ENCODE assay signal across 15 cellular contexts in the genomic region with DNA sequence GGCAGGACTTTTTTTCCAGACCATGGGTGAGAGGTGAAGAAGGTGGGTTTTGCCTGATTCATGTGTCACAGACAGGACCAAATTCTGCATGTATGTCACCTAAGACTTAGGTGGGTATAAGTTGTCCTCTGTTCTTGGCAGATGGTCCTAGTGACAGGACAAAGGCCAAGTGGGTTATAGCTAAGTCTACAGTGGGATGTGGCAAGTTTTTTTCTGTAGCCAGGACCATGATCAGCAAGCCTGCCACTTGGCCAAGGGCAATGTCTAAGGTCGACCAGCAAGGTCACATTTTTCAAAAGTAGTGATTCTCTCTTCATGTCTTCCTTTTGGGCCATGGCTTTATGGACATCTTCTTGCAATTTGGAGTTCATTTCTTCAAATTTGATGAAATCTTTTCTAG. TPM values are rescaled to one million over a fixed set of nuclear protein-coding genes. Genes with fewer than 3 reads are reported as not detected.
DNase-seq lines count a peak whose midpoint lies in the region; ATAC-seq and TF ChIP-seq lines count a peak whose summit lies in the region.
"Had no signal": no experiment of that assay in that cellular context is flagged by ENCODE, and none has a peak within 500 bp of the region (broad histone marks: within the 10 kb centered on the region; RNA-seq: fewer than 3 reads in every experiment).

No MANE protein-coding gene starts in this region.

- ATAC-seq in CD8-positive, alpha-beta T cell, result no peak
- ATAC-seq in naive thymus-derived CD4-positive, alpha-beta T cell, result no peak
- ATAC-seq in HG03280 (IDR thresholded peaks at IDR 0.05; ENCODE audit: unreplicated experiment), result no peak
- ATAC-seq in lower lobe of right lung, result no peak
- ATAC-seq: Panc1, Right ventricle myocardium inferior had no signal

- intact Hi-C loops in CD8-positive, alpha-beta T cell (cut with DNase I, micrococcal nuclease), result loop anchor here in 1 of 2 experiments (5.0 kb wide), 1 partner anchor 33 kb away; no protein-coding TSS in a partner anchor
- intact Hi-C loops in naive thymus-derived CD4-positive, alpha-beta T cell (cut with micrococcal nuclease), result no loop called here
- intact Hi-C loops in lower lobe of right lung (cut with DNase I), result no loop called here

- no peak overlapping the region for H3K4me3 Mint-ChIP-seq in activated T-cell treated with anti-CD3 and anti-CD28 coated beads, Interleukin-2, amount 50 U/mL, for 24 hours
- H3K4me3 Mint-ChIP-seq in CD8-positive, alpha-beta T cell, result no peak overlapping the region
- H3K4me3 Mint-ChIP-seq in activated naive CD8-positive, alpha-beta T cell treated with anti-CD3 and anti-CD28 coated beads for 36 hours, result no peak overlapping the region
- no peak overlapping the region for H3K4me3 Mint-ChIP-seq in naive thymus-derived CD4-positive, alpha-beta T cell

- no peak overlapping the region for H3K27ac ChIP-seq in CD8-positive, alpha-beta T cell (ENCODE audit: low read depth, low read length)
- no peak overlapping the region for H3K27ac ChIP-seq in naive thymus-derived CD4-positive, alpha-beta T cell (ENCODE audit: low read depth, low read length)
- no peak overlapping the region for H3K27ac ChIP-seq in lower lobe of right lung

- peaks cover 99% of the 10 kb centered on the region for H3K36me3 Mint-ChIP-seq in activated T-cell treated with anti-CD3 and anti-CD28 coated beads, Interleukin-2, amount 50 U/mL, for 24 hours (ENCODE audit: low read depth)
- H3K36me3 Mint-ChIP-seq in CD8-positive, alpha-beta T cell, result peaks cover 97% of the 10 kb centered on the region
- H3K36me3 Mint-ChIP-seq in activated naive CD8-positive, alpha-beta T cell treated with anti-CD3 and anti-CD28 coated beads for 36 hours, result peaks cover 98% of the 10 kb centered on the region
- peaks cover 65 to 100% (median 97%) of the 10 kb centered on the region in 5 donors for H3K36me3 Mint-ChIP-seq in naive thymus-derived CD4-positive, alpha-beta T cell

- H3K27ac Mint-ChIP-seq in activated T-cell treated with anti-CD3 and anti-CD28 coated beads, Interleukin-2, amount 50 U/mL, for 24 hours, result peak overlapping the region; percentile 72
- peak overlapping the region; percentile 64 for H3K27ac Mint-ChIP-seq in CD8-positive, alpha-beta T cell
- H3K27ac Mint-ChIP-seq in activated naive CD8-positive, alpha-beta T cell treated with anti-CD3 and anti-CD28 coated beads for 36 hours, result peak overlapping the region; percentile 59
- peak overlapping the region in 5 of 9 donors; percentile 21 to 70 (median 55) for H3K27ac Mint-ChIP-seq in naive thymus-derived CD4-positive, alpha-beta T cell

- CTCF ChIA-PET in CD8-positive, alpha-beta T cell (lab: Charles Lee), result interaction anchor here (2.7 kb wide), 1 partner anchor 25 kb away, joined by 9 read pairs; no protein-coding TSS in a partner anchor
- CTCF ChIA-PET in naive thymus-derived CD4-positive, alpha-beta T cell (lab: Charles Lee), result interaction anchor here (0.6 to 0.7 kb wide), 2 partner anchors 20 to 1216 kb away, joined by 3 read pairs; no protein-coding TSS in a partner anchor

- no peaks in the 10 kb centered on the region for H3K4me1 ChIP-seq in CD8-positive, alpha-beta T cell (ENCODE audit: insufficient read depth, low read length)
- H3K4me1 ChIP-seq in naive thymus-derived CD4-positive, alpha-beta T cell (ENCODE audit: control insufficient read depth in 2 of 2, insufficient read depth in 2 of 2, low read length in 2 of 2), result no peaks in the 10 kb centered on the region
- no peaks in the 10 kb centered on the region for H3K4me1 ChIP-seq in lower lobe of right lung

- H3K36me3 ChIP-seq in CD8-positive, alpha-beta T cell (ENCODE audit: insufficient read depth, low read length), result peaks cover 41% of the 10 kb centered on the region
- peaks cover 14 to 77% (median 25%) of the 10 kb centered on the region in 3 experiments for H3K36me3 ChIP-seq in naive thymus-derived CD4-positive, alpha-beta T cell (ENCODE audit: control insufficient read depth in 2 of 3, insufficient read depth in 3 of 3, low read length in 3 of 3)
- H3K36me3 ChIP-seq in lower lobe of right lung, result peaks cover 72% of the 10 kb centered on the region

- H3K9me3 Mint-ChIP-seq in activated T-cell treated with anti-CD3 and anti-CD28 coated beads, Interleukin-2, amount 50 U/mL, for 24 hours, result peaks cover 67% of the 10 kb centered on the region
- H3K9me3 Mint-ChIP-seq in CD8-positive, alpha-beta T cell, result peaks cover 33% of the 10 kb centered on the region
- peaks cover 66% of the 10 kb centered on the region for H3K9me3 Mint-ChIP-seq in activated naive CD8-positive, alpha-beta T cell treated with anti-CD3 and anti-CD28 coated beads for 36 hours
- peaks cover 13 to 98% (median 43%) of the 10 kb centered on the region in 11 donors for H3K9me3 Mint-ChIP-seq in naive thymus-derived CD4-positive, alpha-beta T cell

- no peaks in the 10 kb centered on the region for H3K27me3 Mint-ChIP-seq in activated T-cell treated with anti-CD3 and anti-CD28 coated beads, Interleukin-2, amount 50 U/mL, for 24 hours
- no peaks in the 10 kb centered on the region for H3K27me3 Mint-ChIP-seq in CD8-positive, alpha-beta T cell (ENCODE audit: low read depth)
- no peaks in the 10 kb centered on the region for H3K27me3 Mint-ChIP-seq in activated naive CD8-positive, alpha-beta T cell treated with anti-CD3 and anti-CD28 coated beads for 36 hours
- no peaks in the 10 kb centered on the region for H3K27me3 Mint-ChIP-seq in naive thymus-derived CD4-positive, alpha-beta T cell

- no peak for TF ChIP-seq CTCF in CD8-positive, alpha-beta T cell (IDR thresholded peaks at IDR 0.05)
- TF ChIP-seq CTCF in lower lobe of right lung (IDR thresholded peaks at IDR 0.05), result no peak

- peaks cover 77% of the 10 kb centered on the region for H3K4me1 Mint-ChIP-seq in activated T-cell treated with anti-CD3 and anti-CD28 coated beads, Interleukin-2, amount 50 U/mL, for 24 hours (ENCODE audit: low read depth)
- peaks cover 44% of the 10 kb centered on the region for H3K4me1 Mint-ChIP-seq in CD8-positive, alpha-beta T cell (ENCODE audit: low read depth)
- H3K4me1 Mint-ChIP-seq in activated naive CD8-positive, alpha-beta T cell treated with anti-CD3 and anti-CD28 coated beads for 36 hours, result peaks cover 40% of the 10 kb centered on the region
- peaks cover 17 to 52% (median 42%) of the 10 kb centered on the region in 7 donors for H3K4me1 Mint-ChIP-seq in naive thymus-derived CD4-positive, alpha-beta T cell

- H3K4me3 ChIP-seq in CD8-positive, alpha-beta T cell (ENCODE audit: low read depth, low read length), result no peak overlapping the region
- no peak overlapping the region for H3K4me3 ChIP-seq in naive thymus-derived CD4-positive, alpha-beta T cell (ENCODE audit: low read length)
- no peak overlapping the region for H3K4me3 ChIP-seq in lower lobe of right lung

- POLR2A ChIA-PET in CD8-positive, alpha-beta T cell (lab: Charles Lee), result interaction anchor here (0.7 kb wide), 1 partner anchor 10 kb away, joined by 3 read pairs; no protein-coding TSS in a partner anchor
- POLR2A ChIA-PET in naive thymus-derived CD4-positive, alpha-beta T cell (lab: Charles Lee), result no interaction called here

- H3K27me3 ChIP-seq in CD8-positive, alpha-beta T cell (ENCODE audit: insufficient read depth, low read length), result no peaks in the 10 kb centered on the region
- no peaks in the 10 kb centered on the region for H3K27me3 ChIP-seq in naive thymus-derived CD4-positive, alpha-beta T cell (ENCODE audit: control insufficient read depth in 2 of 2, insufficient read depth in 2 of 2, low read length in 2 of 2)
- no peaks in the 10 kb centered on the region for H3K27me3 ChIP-seq in lower lobe of right lung (ENCODE audit: low read depth)

- H3K9me3 ChIP-seq in CD8-positive, alpha-beta T cell (ENCODE audit: low read length), result peaks cover 7% of the 10 kb centered on the region
- H3K9me3 ChIP-seq in naive thymus-derived CD4-positive, alpha-beta T cell (ENCODE audit: control insufficient read depth in 2 of 3, low read length in 3 of 3), result peaks cover 0 to 12% (median 0%) of the 10 kb centered on the region in 3 experiments
- H3K9me3 ChIP-seq in lower lobe of right lung, result peaks cover 35% of the 10 kb centered on the region

- no peak for DNase-seq in activated T-cell treated with anti-CD3 and anti-CD28 coated beads, Interleukin-2, amount 50 U/mL, for 24 hours
- DNase-seq in activated T-cell treated with anti-CD3 and anti-CD28 coated beads for 4 hours, result no peak
- DNase-seq in CD8-positive, alpha-beta T cell, result no peak
- DNase-seq in activated naive CD8-positive, alpha-beta T cell treated with anti-CD3 and anti-CD28 coated beads for 36 hours, result no peak
- DNase-seq in naive thymus-derived CD4-positive, alpha-beta T cell, result no peak
- no peak for DNase-seq in lower lobe of right lung
- DNase-seq in activated CD8-positive, alpha-beta memory T cell treated with anti-CD3 and anti-CD28 coated beads, Interleukin-2, amount 50 U/mL, for 4 hours, result no peak
- DNase-seq: H7, Kasumi-1, NCI-H187 treated with DMSO at 0.1 percent for 48 hours, NCI-H2171, NCI-H82 had no signal

RNA-seq across cellular contexts. Expression of a gene that starts 20.2 kb away (rescaled TPM):
- 10 to 100 TPM; 78.6 to 80.1 TPM for total RNA-seq in CD8-positive, alpha-beta T cell
- 10 to 100 TPM; 82.2 to 85.6 TPM for total RNA-seq in activated naive CD8-positive, alpha-beta T cell treated with anti-CD3 and anti-CD28 coated beads for 36 hours
- total RNA-seq in naive thymus-derived CD4-positive, alpha-beta T cell, result 10 to 100 TPM; 34.8 to 74.9 (median 48.8) TPM
- polyA plus RNA-seq in naive thymus-derived CD4-positive, alpha-beta T cell, result 1 to 10 TPM; 7.3 to 8.6 TPM
- total RNA-seq in lower lobe of right lung, result 17.0 TPM
